Comparison of ENCODE assay signal across 9 cellular contexts in genomic region chr17:68431661-68432071, GRCh38. TPM values are rescaled to one million over a fixed set of nuclear protein-coding genes. Genes with fewer than 3 reads are reported as not detected.
DNase-seq lines count a peak whose midpoint lies in the region; ATAC-seq and TF ChIP-seq lines count a peak whose summit lies in the region.
"Had no signal": no experiment of that assay in that cellular context is flagged by ENCODE, and none has a peak within 500 bp of the region (broad histone marks: within the 10 kb centered on the region; RNA-seq: fewer than 3 reads in every experiment).

No MANE protein-coding gene starts in this region.

- CTCF ChIA-PET in T-cell (lab: Charles Lee): interaction anchor here (0.6 to 2.3 kb wide), 13 partner anchors 17 to 251 kb away, joined by 3 to 22 read pairs (median 4); no protein-coding TSS in a partner anchor

- no peak overlapping the region for H3K4me3 ChIP-seq in GM12875 (ENCODE audit: low read depth, low read length)
- H3K4me3 ChIP-seq in choroid plexus epithelial cell (ENCODE audit: low read depth, low read length): no peak overlapping the region
- H3K4me3 ChIP-seq: thoracic aorta had no signal

- no peaks in the 10 kb centered on the region for H3K9me3 Mint-ChIP-seq in T-cell

- peak; percentile 15 for DNase-seq in AG08395 (ENCODE audit: low spot score)
- DNase-seq in T-cell: peak in 33 of 34 experiments; percentile 25 to 67 (median 49)
- peak; percentile 80 for DNase-seq in choroid plexus epithelial cell (ENCODE audit: low read depth)
- peak; percentile 36 for DNase-seq in stimulated activated CD4-positive, alpha-beta T cell treated with anti-CD3 and anti-CD28 coated beads, Interleukin-12 subunit alpha, Interleukin-12 subunit beta, amount 100 ng/mL, for 4 hours
- DNase-seq in NCI-H2029 (lab: John Stamatoyannopoulos, UW): no peak
- DNase-seq in amniotic stem cell (lab: John Stamatoyannopoulos, UW): no peak

- peaks cover 26% of the 10 kb centered on the region for H3K36me3 Mint-ChIP-seq in T-cell

- POLR2A ChIA-PET in T-cell (lab: Charles Lee): interaction anchor here (0.5 to 0.7 kb wide), 3 partner anchors 33 to 704 kb away, joined by 3 to 4 read pairs (median 3); no protein-coding TSS in a partner anchor

- H3K27ac Mint-ChIP-seq in T-cell: no peak overlapping the region

- H3K4me3 Mint-ChIP-seq in T-cell: no peak overlapping the region

- TF ChIP-seq CTCF in GM12875 (IDR thresholded peaks at IDR 0.05; ENCODE audit: borderline replicate concordance, insufficient read depth, low read depth, low read length) (peak; percentile 37; the same call in 1 of the 2 replicates), choroid plexus epithelial cell (conservative IDR thresholded peaks at IDR 0.05; ENCODE audit: low read depth, low read length) (peak; percentile 62)

- peaks cover 18 to 24% (median 18%) of the 10 kb centered on the region in 3 donors for H3K4me1 Mint-ChIP-seq in T-cell

- no peaks in the 10 kb centered on the region for H3K27me3 Mint-ChIP-seq in T-cell

- peak; percentile 51 to 70 (median 63) for ATAC-seq in T-cell (replicated peaks in 1 of 4)
- ATAC-seq in HG03175 (IDR thresholded peaks at IDR 0.05; ENCODE audit: unreplicated experiment): no peak

RNA-seq across cellular contexts. Expression of gene WIPI1, which starts 25.6 kb away (rescaled TPM):
- total RNA-seq in T-cell: 10 to 100 TPM in 2 of 5 donors, 1 to 10 TPM in 3; 5.4 to 11.8 (median 9.7) TPM

Comparison
In these comparisons a context has a peak if more than half of its experiments do, and no peak if none do; other contexts are left out.
1. DNase-seq: peak in AG08395 (single experiment), T-cell (33 of 34), choroid plexus epithelial cell (single experiment) and stimulated activated CD4-positive, alpha-beta T cell treated with anti-CD3 and anti-CD28 coated beads, Interleukin-12 subunit alpha, Interleukin-12 subunit beta, amount 100 ng/mL, for 4 hours (single experiment); none in NCI-H2029 (single experiment) and amniotic stem cell (single experiment).